In the genomic region with DNA sequence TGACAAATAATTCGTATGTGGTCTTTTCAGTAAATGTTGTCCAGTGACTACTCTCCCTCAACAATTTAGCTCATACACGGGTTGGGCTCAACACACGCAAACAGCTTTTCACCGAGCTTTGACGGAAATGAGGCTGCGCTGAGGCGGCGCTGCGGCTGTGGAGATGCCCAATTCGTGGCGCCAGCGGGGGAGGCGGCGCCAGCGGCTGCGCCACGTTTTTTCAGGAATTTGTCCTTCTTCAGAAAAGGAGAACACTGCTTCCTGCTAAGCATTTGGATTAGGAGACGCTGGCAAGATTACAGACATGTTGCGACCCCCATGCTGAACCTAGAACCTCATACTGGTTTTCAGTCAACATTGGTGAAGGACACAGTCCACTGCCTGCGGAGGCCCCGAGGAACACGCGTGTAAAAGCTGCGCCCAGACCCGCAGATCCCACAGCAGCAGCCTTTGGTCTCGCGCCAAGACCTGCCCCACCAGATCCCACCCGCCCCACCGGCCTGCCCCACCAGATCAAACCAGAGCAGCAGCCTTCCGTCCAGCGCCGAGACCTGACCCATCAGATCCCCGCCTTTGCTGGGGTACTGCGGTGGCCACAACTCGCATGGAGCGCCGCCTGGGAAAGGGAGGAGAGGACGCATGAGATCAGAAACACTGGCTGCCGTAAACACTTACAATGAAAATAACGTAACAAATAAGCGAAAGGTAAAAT, we compare ENCODE assay signal across 20 cellular contexts.
DNase-seq lines count a peak whose midpoint lies in the region; ATAC-seq, FAIRE-seq and TF ChIP-seq lines count a peak whose summit lies in the region.
"Had no signal": no experiment of that assay in that cellular context is flagged by ENCODE, and none has a peak within 500 bp of the region (broad histone marks: within the 10 kb centered on the region; RNA-seq: fewer than 3 reads in every experiment).

No MANE protein-coding gene starts in this region.

- FAIRE-seq in kidney (lab: Jason Lieb, UNC) (no peak), urothelium cell line (lab: Jason Lieb, UNC) (no peak)
- FAIRE-seq: GM12878, H54, HTR-8/SVneo had no signal

- no peaks in the 10 kb centered on the region for H3K4me1 Mint-ChIP-seq in activated naive CD8-positive, alpha-beta T cell treated with anti-CD3 and anti-CD28 coated beads for 36 hours
- H3K4me1 Mint-ChIP-seq: B cell had no signal

- CTCF ChIA-PET in PC-9 (lab: Charles Lee), result no interaction called here

- intact Hi-C loops in PC-9 (cut with micrococcal nuclease; ENCODE audit: unreplicated experiment) (no loop called here), kidney (cut with DNase I) (no loop called here)

- H3K9ac ChIP-seq in kidney (ENCODE audit: low read length in 2 of 2) (no peak overlapping the region), subcutaneous abdominal adipose tissue (ENCODE audit: low read length in 5 of 5) (peak overlapping the region in 1 of 5 donors; percentile 39)
- H3K9ac ChIP-seq: BLaER1 treated with 17β-estradiol and CSF1 and Interleukin-3, amounts not matched to agents 10 nM and 100 nM had no signal

- POLR2A ChIA-PET in PC-9 (lab: Charles Lee; ENCODE audit: unreplicated experiment), result no interaction called here

- H2AFZ ChIP-seq in PC-9, result 0 out of 2 replicates have a peak overlapping the region, but pooled peaks have one; percentile 44
- H2AFZ ChIP-seq: GM23338 had no signal

- H3K4me2 ChIP-seq in PC-9, result peak overlapping the region; percentile 64
- H3K4me2 ChIP-seq: BLaER1 treated with 17β-estradiol and CSF1 and Interleukin-3, amounts not matched to agents 10 nM and 100 nM; GM23338 had no signal

- no peak overlapping the region for H3K4me3 Mint-ChIP-seq in activated naive CD8-positive, alpha-beta T cell treated with anti-CD3 and anti-CD28 coated beads for 36 hours
- H3K4me3 Mint-ChIP-seq: B cell; CD8-positive, alpha-beta T cell; GM23338 had no signal

- H3K27ac ChIP-seq in PC-9 (no peak overlapping the region), kidney (ENCODE audit: low read depth in 2 of 2, low read length in 2 of 2) (no peak overlapping the region), subcutaneous abdominal adipose tissue (ENCODE audit: low read depth, low read length) (peak overlapping the region; percentile 44)
- H3K27ac ChIP-seq: BLaER1 treated with 17β-estradiol and CSF1 and Interleukin-3, amounts not matched to agents 10 nM and 100 nM; HL-60 had no signal

- no peaks in the 10 kb centered on the region for H3K4me1 ChIP-seq in PC-9 (replicated peaks; ENCODE audit: insufficient read depth)
- peaks cover 0 to 6% of the 10 kb centered on the region in 2 donors for H3K4me1 ChIP-seq in kidney (ENCODE audit: control insufficient read depth in 1 of 2, insufficient read depth in 1 of 2, low read depth in 1 of 2, low read length in 2 of 2)
- peaks cover 0 to 4% (median 0%) of the 10 kb centered on the region in 5 donors for H3K4me1 ChIP-seq in subcutaneous abdominal adipose tissue (ENCODE audit: control insufficient read depth in 5 of 5, insufficient read depth in 5 of 5, low read length in 5 of 5)

- H3F3A ChIP-seq in PC-9 (ENCODE audit: insufficient read depth, low read depth), result no peaks in the 10 kb centered on the region

- H3K27me3 Mint-ChIP-seq in activated naive CD8-positive, alpha-beta T cell treated with anti-CD3 and anti-CD28 coated beads for 36 hours, result peaks cover 12% of the 10 kb centered on the region

- H3K9me2 ChIP-seq in PC-9 (ENCODE audit: insufficient read depth), result no peaks in the 10 kb centered on the region

- H3K36me3 Mint-ChIP-seq in activated naive CD8-positive, alpha-beta T cell treated with anti-CD3 and anti-CD28 coated beads for 36 hours, result no peaks in the 10 kb centered on the region
- H3K36me3 Mint-ChIP-seq: CD8-positive, alpha-beta T cell had no signal

- H3K27me3 ChIP-seq in PC-9 (ENCODE audit: insufficient read depth, low read depth) (peaks cover 72% of the 10 kb centered on the region), subcutaneous abdominal adipose tissue (ENCODE audit: control insufficient read depth in 5 of 5, insufficient read depth in 4 of 5, low read length in 5 of 5) (peaks cover 4 to 19% (median 5%) of the 10 kb centered on the region in 5 donors)
- H3K27me3 ChIP-seq: BLaER1 treated with 17β-estradiol and CSF1 and Interleukin-3, amounts not matched to agents 10 nM and 100 nM had no signal

- no peaks in the 10 kb centered on the region for H4K20me1 ChIP-seq in PC-9 (ENCODE audit: insufficient read depth)
- H4K20me1 ChIP-seq: BLaER1 treated with 17β-estradiol and CSF1 and Interleukin-3, amounts not matched to agents 10 nM and 100 nM had no signal

- no peaks in the 10 kb centered on the region for H3K79me2 ChIP-seq in PC-9 (ENCODE audit: low read depth)

- H3K36me3 ChIP-seq in PC-9 (ENCODE audit: low read depth), result no peaks in the 10 kb centered on the region
- H3K36me3 ChIP-seq in kidney (ENCODE audit: control insufficient read depth in 1 of 2, insufficient read depth in 2 of 2, low read length in 2 of 2), result no peaks in the 10 kb centered on the region
- H3K36me3 ChIP-seq in subcutaneous abdominal adipose tissue (ENCODE audit: control insufficient read depth in 5 of 5, insufficient read depth in 5 of 5, low read length in 5 of 5), result no peaks in the 10 kb centered on the region
- H3K36me3 ChIP-seq: BLaER1 treated with 17β-estradiol and CSF1 and Interleukin-3, amounts not matched to agents 10 nM and 100 nM had no signal

- no TSS peak for BruUV-seq in PC-9 (replicated peaks; lab: Mats Ljungman, UMichigan)

- no peak overlapping the region for H3K27ac Mint-ChIP-seq in activated naive CD8-positive, alpha-beta T cell treated with anti-CD3 and anti-CD28 coated beads for 36 hours
- H3K27ac Mint-ChIP-seq: B cell; CD8-positive, alpha-beta T cell; GM23338 had no signal

- DNase-seq in PC-9 (no peak), kidney (peak; percentile 68), urothelium cell line (ENCODE audit: low spot score) (peak; percentile 58), HPDE6-E6E7 (ENCODE audit: extremely low spot score) (no peak)
- no peak for DNase-seq in activated naive CD8-positive, alpha-beta T cell treated with anti-CD3 and anti-CD28 coated beads for 36 hours
- DNase-seq: Calu3; CD8-positive, alpha-beta T cell; DMS79 treated with DMSO at 0.1 percent for 48 hours; EL; HCEC 1CT; IMR-90 had no signal

- TF ChIP-seq CTCF in PC-9 (conservative IDR thresholded peaks at IDR 0.05) (no peak), kidney (IDR thresholded peaks at IDR 0.05; ENCODE audit: borderline replicate concordance, extremely low read depth, insufficient read depth) (no peak)

- ATAC-seq in GM18505 (IDR thresholded peaks at IDR 0.05; ENCODE audit: unreplicated experiment), result no peak
- ATAC-seq: CD8-positive, alpha-beta T cell; GM12878; GM23338 had no signal

- no peaks in the 10 kb centered on the region for H3K9me3 Mint-ChIP-seq in activated naive CD8-positive, alpha-beta T cell treated with anti-CD3 and anti-CD28 coated beads for 36 hours
- H3K9me3 Mint-ChIP-seq: CD8-positive, alpha-beta T cell; GM23338 had no signal

- TF ChIP-seq POLR2A in GM18505 (IDR thresholded peaks at IDR 0.05; ENCODE audit: borderline replicate concordance, extremely low read depth, insufficient read depth, insufficient read length), result no peak

- H3K4me3 ChIP-seq in PC-9, result peak overlapping the region; percentile 35; the same call in 1 of the 2 replicates
- H3K4me3 ChIP-seq in kidney (ENCODE audit: low read length in 2 of 2), result no peak overlapping the region
- no peak overlapping the region for H3K4me3 ChIP-seq in subcutaneous abdominal adipose tissue (ENCODE audit: low read depth in 1 of 5, low read length in 5 of 5)
- H3K4me3 ChIP-seq: BLaER1 treated with 17β-estradiol and CSF1 and Interleukin-3, amounts not matched to agents 10 nM and 100 nM; GM12878; GM23338 had no signal

- H3K9me3 ChIP-seq in PC-9 (ENCODE audit: insufficient read depth, low read depth), result no peaks in the 10 kb centered on the region
- H3K9me3 ChIP-seq in kidney (ENCODE audit: control insufficient read depth in 1 of 2, low read length in 2 of 2), result no peaks in the 10 kb centered on the region
- peaks cover 0 to 3% (median 0%) of the 10 kb centered on the region in 5 donors for H3K9me3 ChIP-seq in subcutaneous abdominal adipose tissue (ENCODE audit: control insufficient read depth in 5 of 5, low read length in 5 of 5)

Comparison
In these comparisons a context has a peak if more than half of its experiments do, and no peak if none do; other contexts are left out.
1. DNase-seq: peak in kidney (single experiment) and urothelium cell line (single experiment); none in PC-9 (0 of 2), HPDE6-E6E7 (single experiment) and activated naive CD8-positive, alpha-beta T cell treated with anti-CD3 and anti-CD28 coated beads for 36 hours (single experiment).